Comparison of ENCODE assay signal across 17 cellular contexts in genomic region chr1:182634306-182635072, GRCh38.
DNase-seq lines count a peak whose midpoint lies in the region; ATAC-seq and TF ChIP-seq lines count a peak whose summit lies in the region.
"Had no signal": no experiment of that assay in that cellular context is flagged by ENCODE, and none has a peak within 500 bp of the region (broad histone marks: within the 10 kb centered on the region; RNA-seq: fewer than 3 reads in every experiment).

No MANE protein-coding gene starts in this region.

- no peaks in the 10 kb centered on the region for H3K79me2 ChIP-seq in OCI-LY1 (ENCODE audit: insufficient read depth, low read length)

- POLR2A ChIA-PET in HEK293 (lab: Yijun Ruan, JAX): no interaction called here

- H3K27me3 Mint-ChIP-seq in memory B cell: peaks cover 7% of the 10 kb centered on the region
- H3K27me3 Mint-ChIP-seq: activated B cell treated with CpG ODN at 0.5 μM for 24 hours had no signal

- no peaks in the 10 kb centered on the region for H3K27me3 ChIP-seq in OCI-LY1 (ENCODE audit: insufficient read depth, low read length)
- H3K27me3 ChIP-seq: MG63, transverse colon had no signal

- no peaks in the 10 kb centered on the region for H3K36me3 Mint-ChIP-seq in memory B cell
- H3K36me3 Mint-ChIP-seq: activated naive CD8-positive, alpha-beta T cell treated with anti-CD3 and anti-CD28 coated beads for 36 hours had no signal

- CTCF ChIA-PET in HEK293 (lab: Yijun Ruan, JAX): interaction anchor here (0.7 kb wide), 1 partner anchor 158 kb away, joined by 3 read pairs; no protein-coding TSS in a partner anchor

- no peaks in the 10 kb centered on the region for H3K9me3 Mint-ChIP-seq in memory B cell
- H3K9me3 Mint-ChIP-seq: activated B cell treated with CpG ODN at 0.5 μM for 24 hours; activated naive CD8-positive, alpha-beta T cell treated with anti-CD3 and anti-CD28 coated beads for 36 hours; central memory CD8-positive, alpha-beta T cell had no signal

- H3K27ac Mint-ChIP-seq in memory B cell: peak overlapping the region; percentile 77
- H3K27ac Mint-ChIP-seq: activated naive CD8-positive, alpha-beta T cell treated with anti-CD3 and anti-CD28 coated beads for 36 hours had no signal

- ATAC-seq in memory B cell (ENCODE audit: low read depth) (no peak), GM19351 (IDR thresholded peaks at IDR 0.05; ENCODE audit: unreplicated experiment) (no peak), HG02610 (IDR thresholded peaks at IDR 0.05; ENCODE audit: unreplicated experiment) (no peak)

- no peaks in the 10 kb centered on the region for H3F3A ChIP-seq in OCI-LY1 (ENCODE audit: insufficient read depth, low read length)

- H4K20me1 ChIP-seq in OCI-LY1 (ENCODE audit: insufficient read depth, low read length): no peaks in the 10 kb centered on the region

- no peak overlapping the region for H2AFZ ChIP-seq in OCI-LY1 (ENCODE audit: low read length)

- no peaks in the 10 kb centered on the region for H3K9me2 ChIP-seq in OCI-LY1 (ENCODE audit: low read depth, low read length)

- H3K36me3 ChIP-seq in HEK293 (ENCODE audit: control insufficient read depth in 2 of 2, insufficient read depth in 1 of 2, low read length in 2 of 2) (no peaks in the 10 kb centered on the region), OCI-LY1 (ENCODE audit: insufficient read depth, low read length) (no peaks in the 10 kb centered on the region)
- H3K36me3 ChIP-seq: MG63, transverse colon had no signal

- H3K4me1 ChIP-seq in HEK293 (ENCODE audit: control insufficient read depth, insufficient read depth, low read length) (no peaks in the 10 kb centered on the region; the same call in 1 of the 2 replicates), OCI-LY1 (ENCODE audit: insufficient read depth, low read length, severe bottlenecking) (peaks cover 58% of the 10 kb centered on the region)

- TF ChIP-seq CTCF in HEK293 (tag by site-specific recombination; IDR thresholded peaks at IDR 0.05) (no peak), OCI-LY1 (IDR thresholded peaks at IDR 0.05; ENCODE audit: low read length) (no peak)

- peak; percentile 44 for DNase-seq in COR-L47 (lab: John Stamatoyannopoulos, UW)
- no peak for DNase-seq in memory B cell (ENCODE audit: low spot score in 2 of 2)
- no peak for DNase-seq in glomerular visceral epithelial cell (ENCODE audit: extremely low spot score)
- DNase-seq in amniotic stem cell (lab: John Stamatoyannopoulos, UW): no peak
- DNase-seq: activated CD8-positive, alpha-beta memory T cell treated with anti-CD3 and anti-CD28 coated beads, Interleukin-2, amount 50 U/mL, for 48 hours; activated naive CD8-positive, alpha-beta T cell treated with anti-CD3 and anti-CD28 coated beads for 36 hours; head of caudate nucleus; kidney glomerular epithelial cell; MG63; stimulated activated CD4-positive, alpha-beta T cell treated with anti-CD3 and anti-CD28 coated beads, Interleukin-1b, Interleukin-23, amount 100 ng/mL, for 48 hours; transverse colon had no signal

- no peak overlapping the region for H3K4me3 ChIP-seq in HEK293 (ENCODE audit: low read depth, low read length)
- H3K4me3 ChIP-seq in OCI-LY1 (ENCODE audit: low read depth, low read length, poor library complexity, severe bottlenecking): peak overlapping the region; percentile 56
- H3K4me3 ChIP-seq: MG63, transverse colon had no signal

- peaks cover 36% of the 10 kb centered on the region for H3K4me1 Mint-ChIP-seq in memory B cell

- H3K4me3 Mint-ChIP-seq in memory B cell: no peak overlapping the region
- H3K4me3 Mint-ChIP-seq: activated naive CD8-positive, alpha-beta T cell treated with anti-CD3 and anti-CD28 coated beads for 36 hours; central memory CD8-positive, alpha-beta T cell had no signal

- H3K9ac ChIP-seq in OCI-LY1 (ENCODE audit: low read length): peak overlapping the region; percentile 76

- H3K4me2 ChIP-seq in OCI-LY1 (ENCODE audit: low read length): peak overlapping the region; percentile 74

- H3K9me3 ChIP-seq in HEK293 (ENCODE audit: control insufficient read depth, insufficient read depth, low read depth, low read length) (no peaks in the 10 kb centered on the region), OCI-LY1 (ENCODE audit: low read length) (no peaks in the 10 kb centered on the region)
- H3K9me3 ChIP-seq: MG63, transverse colon had no signal

- H3K27ac ChIP-seq in HEK293 (ENCODE audit: extremely low read depth, low read depth, low read length) (peak overlapping the region; percentile 4; the same call in 1 of the 2 replicates), OCI-LY1 (ENCODE audit: low read depth, low read length, poor library complexity, severe bottlenecking) (peak overlapping the region; percentile 88)
- H3K27ac ChIP-seq: transverse colon had no signal

TF ChIP-seq in HEK293, 187 proteins besides CTCF, POLR2A, EP300 and RAD21:
- no peak for TF ChIP-seq ZNF585B (tag by site-specific recombination; IDR thresholded peaks at IDR 0.05)
- TF ChIP-seq, protein P1, sequence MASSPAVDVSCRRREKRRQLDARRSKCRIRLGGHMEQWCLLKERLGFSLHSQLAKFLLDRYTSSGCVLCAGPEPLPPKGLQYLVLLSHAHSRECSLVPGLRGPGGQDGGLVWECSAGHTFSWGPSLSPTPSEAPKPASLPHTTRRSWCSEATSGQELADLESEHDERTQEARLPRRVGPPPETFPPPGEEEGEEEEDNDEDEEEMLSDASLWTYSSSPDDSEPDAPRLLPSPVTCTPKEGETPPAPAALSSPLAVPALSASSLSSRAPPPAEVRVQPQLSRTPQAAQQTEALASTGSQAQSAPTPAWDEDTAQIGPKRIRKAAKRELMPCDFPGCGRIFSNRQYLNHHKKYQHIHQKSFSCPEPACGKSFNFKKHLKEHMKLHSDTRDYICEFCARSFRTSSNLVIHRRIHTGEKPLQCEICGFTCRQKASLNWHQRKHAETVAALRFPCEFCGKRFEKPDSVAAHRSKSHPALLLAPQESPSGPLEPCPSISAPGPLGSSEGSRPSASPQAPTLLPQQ (tag by site-specific recombination; IDR thresholded peaks at IDR 0.05): 0 out of 2 replicates have a peak, but pooled peaks have one; percentile 19
- 0 out of 2 replicates have a peak, but pooled peaks have one; percentile 17 for TF ChIP-seq ZNF600 (tag by site-specific recombination; IDR thresholded peaks at IDR 0.05)
